Comparison of ENCODE assay signal across 1 cellular context in the genomic region with DNA sequence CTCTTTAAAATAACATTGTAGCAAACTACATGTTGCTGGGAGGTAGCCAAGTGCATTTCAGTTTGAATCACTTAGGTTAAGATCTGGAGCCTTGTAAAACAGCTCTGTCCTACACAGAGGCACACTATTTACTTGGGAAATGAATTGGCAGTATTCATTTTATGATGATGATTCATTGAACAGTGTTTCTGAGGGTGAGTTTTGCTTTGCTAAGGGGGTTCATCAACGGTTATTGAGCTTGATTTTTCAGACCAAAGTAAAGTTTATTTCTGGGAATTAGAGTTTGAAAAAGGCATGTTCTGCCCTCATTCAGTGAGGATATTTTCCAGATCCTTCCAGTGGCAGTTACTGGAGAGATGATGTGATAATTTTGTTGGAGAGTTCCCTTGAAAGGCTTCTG.
TF ChIP-seq lines count a peak whose summit lies in the region.

No MANE protein-coding gene starts in this region.

TF ChIP-seq in endothelial cell of umbilical vein, 7 proteins besides CTCF, POLR2A, EP300 and RAD21:
- TF ChIP-seq MAX (IDR thresholded peaks at IDR 0.05; ENCODE audit: insufficient read depth, insufficient read length), result no peak
- TF ChIP-seq FOS (IDR thresholded peaks at IDR 0.05; ENCODE audit: borderline replicate concordance, insufficient read depth, low read length), result no peak
- TF ChIP-seq GATA2 (IDR thresholded peaks at IDR 0.05; ENCODE audit: insufficient read depth, insufficient read length, low read depth, low read length), result no peak
- no peak for TF ChIP-seq POLR2AphosphoS5 (IDR thresholded peaks at IDR 0.05; ENCODE audit: insufficient read depth, low read depth, low read length)
- no peak for TF ChIP-seq JUN (IDR thresholded peaks at IDR 0.05; ENCODE audit: borderline replicate concordance, insufficient read depth, insufficient read length, low read depth)
- TF ChIP-seq EZH2 (IDR thresholded peaks at IDR 0.05; ENCODE audit: borderline replicate concordance, low read depth, low read length, severe bottlenecking), result no peak
- no peak for TF ChIP-seq MYC (IDR thresholded peaks at IDR 0.05; ENCODE audit: low read depth, low read length)
